In the genomic region with DNA sequence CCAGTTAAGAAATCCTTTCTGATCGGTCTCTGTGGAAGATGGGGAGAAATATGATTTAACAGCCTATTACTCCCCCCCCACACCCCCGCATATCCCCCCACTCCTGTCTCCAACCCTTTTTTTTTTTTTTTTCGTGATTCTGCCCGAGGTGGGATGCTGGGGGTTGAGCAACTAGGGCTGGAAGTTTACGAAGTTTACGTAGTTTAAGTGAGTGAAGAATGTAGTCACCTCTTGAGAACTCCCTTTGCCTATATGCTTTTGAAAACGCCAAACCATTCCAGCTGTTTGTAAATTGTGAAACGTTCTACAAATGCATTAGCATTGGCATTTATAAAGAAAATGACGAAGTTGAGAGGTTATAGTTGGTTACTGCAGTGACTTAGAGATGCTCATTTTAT, we compare ENCODE assay signal across 8 cellular contexts. TPM values are rescaled to one million over a fixed set of nuclear protein-coding genes. Genes with fewer than 3 reads are reported as not detected.
DNase-seq lines count a peak whose midpoint lies in the region; TF ChIP-seq lines count a peak whose summit lies in the region.

No MANE protein-coding gene starts in this region.

- intact Hi-C loops in stomach (cut with DNase I; ENCODE audit: low total_unique reads): no loop called here

- H3K9me3 ChIP-seq in stomach: no peaks in the 10 kb centered on the region

- peaks cover 8% of the 10 kb centered on the region for H3K27me3 Mint-ChIP-seq in brain

- H3K4me1 Mint-ChIP-seq in brain: peaks cover 20% of the 10 kb centered on the region

- TF ChIP-seq POLR2A in stomach (IDR thresholded peaks at IDR 0.05): no peak

- H3K9me3 Mint-ChIP-seq in brain: peaks cover 0 to 3% (median 0%) of the 10 kb centered on the region in 5 experiments

- H3K4me3 Mint-ChIP-seq in brain: peak overlapping the region; percentile 87 to 91 (median 88)

- no peak for TF ChIP-seq EP300 in stomach (IDR thresholded peaks at IDR 0.05)

- 2 to 6% (median 4%) methylated on average over 8 to 9 of the region's 9 CpGs for WGBS in stomach, 5 donors

- peaks cover 0 to 13% (median 0%) of the 10 kb centered on the region in 4 donors for H3K36me3 ChIP-seq in stomach

- H3K4me3 ChIP-seq in stomach: peak overlapping the region; percentile 76 to 90 (median 78)

- H3K27ac ChIP-seq in stomach: peak overlapping the region; percentile 81 to 95 (median 92)

- peak overlapping the region in 4 of 5 experiments; percentile 62 to 82 (median 76) for H3K27ac Mint-ChIP-seq in brain

- peaks cover 4 to 27% (median 12%) of the 10 kb centered on the region in 4 donors for H3K4me1 ChIP-seq in stomach

- peaks cover 0 to 10% (median 4%) of the 10 kb centered on the region in 3 donors for H3K27me3 ChIP-seq in stomach

- peaks cover 17% of the 10 kb centered on the region for H3K36me3 Mint-ChIP-seq in brain

- DNase-seq in Daoy (ENCODE audit: low read depth): peak; percentile 65
- peak; percentile 62 for DNase-seq in HS-27A (ENCODE audit: low read depth)
- peak; percentile 71 for DNase-seq in iris pigment epithelial cell (ENCODE audit: low read depth)
- DNase-seq in stomach: no peak
- DNase-seq in NK-92 (lab: John Stamatoyannopoulos, UW; ENCODE audit: unreplicated experiment): no peak
- DNase-seq in NCI-H1092 treated with DMSO at 0.1 percent for 48 hours (lab: John Stamatoyannopoulos, UW): no peak
- no peak for DNase-seq in hypothalamus (lab: John Stamatoyannopoulos, UW)

- TF ChIP-seq CTCF in brain (conservative IDR thresholded peaks at IDR 0.05): no peak
- TF ChIP-seq CTCF in stomach (IDR thresholded peaks at IDR 0.05): no peak

RNA-seq across cellular contexts. Expression of a gene that starts 0.8 kb away (rescaled TPM):
- total RNA-seq in Daoy (2014; rRNA removed; shearing (Covaris generic)): 11.6 and 13.6 TPM in 2 replicates
- polyA plus RNA-seq in brain (ENCODE audit: insufficient read depth, low read depth, low replicate concordance) (0.39 TPM), stomach (10 to 100 TPM; 12.7 to 18.7 (median 15.5) TPM)
- 10 to 100 TPM; 26.6 to 64.3 (median 45.9) TPM for total RNA-seq in stomach

Comparison
In these comparisons a context has a peak if more than half of its experiments do, and no peak if none do; other contexts are left out.
1. DNase-seq: peak in Daoy (single experiment), HS-27A (single experiment) and iris pigment epithelial cell (single experiment); none in stomach (single experiment), NK-92 (single experiment), NCI-H1092 treated with DMSO at 0.1 percent for 48 hours (single experiment) and hypothalamus (0 of 51).